9 cellular contexts compared by ENCODE assay signal in genomic region chr12:104720346-104721064, GRCh38.
DNase-seq lines count a peak whose midpoint lies in the region; ATAC-seq, FAIRE-seq and TF ChIP-seq lines count a peak whose summit lies in the region.
"Had no signal": no experiment of that assay in that cellular context is flagged by ENCODE, and none has a peak within 500 bp of the region (broad histone marks: within the 10 kb centered on the region; RNA-seq: fewer than 3 reads in every experiment).

No MANE protein-coding gene starts in this region.

- no peak overlapping the region; the same call in 1 of the 2 replicates for H2AFZ ChIP-seq in DND-41 (ENCODE audit: low read depth, low read length)

- H3K4me2 ChIP-seq in DND-41 (ENCODE audit: insufficient read depth, low read length) = peak overlapping the region; percentile 69

- H3K4me3 ChIP-seq in DND-41 (ENCODE audit: low read depth in 1 of 2, low read length in 2 of 2) (peak overlapping the region in 1 of 2 experiments; percentile 52; a peak in 3 of 4 replicates), kidney (ENCODE audit: low read length in 2 of 2) (peak overlapping the region; percentile 5 to 45)

- no peaks in the 10 kb centered on the region for H3K27me3 ChIP-seq in DND-41 (ENCODE audit: insufficient read depth, low read length, poor library complexity)

- peaks cover 44% of the 10 kb centered on the region for H3K36me3 ChIP-seq in DND-41 (ENCODE audit: insufficient read depth, low read length)
- no peaks in the 10 kb centered on the region for H3K36me3 ChIP-seq in kidney (ENCODE audit: control insufficient read depth in 1 of 2, insufficient read depth in 2 of 2, low read length in 2 of 2)

- TF ChIP-seq CTCF in DND-41 (IDR thresholded peaks at IDR 0.05; ENCODE audit: borderline replicate concordance, extremely low read depth, low read length, poor library complexity, severe bottlenecking) (no peak), kidney (IDR thresholded peaks at IDR 0.05; ENCODE audit: borderline replicate concordance, extremely low read depth, insufficient read depth) (no peak)

- intact Hi-C loops in kidney (cut with DNase I) = no loop called here

- peak overlapping the region; percentile 59 for H3K9ac ChIP-seq in DND-41 (ENCODE audit: low read depth, low read length)
- peak overlapping the region in 1 of 2 donors; percentile 33 for H3K9ac ChIP-seq in kidney (ENCODE audit: low read length in 2 of 2)

- H3K9me3 ChIP-seq in DND-41 (ENCODE audit: insufficient read depth, low read length, severe bottlenecking) (no peaks in the 10 kb centered on the region), kidney (ENCODE audit: control insufficient read depth in 1 of 2, low read length in 2 of 2) (no peaks in the 10 kb centered on the region)

- peaks cover 92% of the 10 kb centered on the region for H3K79me2 ChIP-seq in DND-41 (ENCODE audit: insufficient read depth, low read length)

- DNase-seq in DND-41 = peak; percentile 84
- DNase-seq in MV-4-11 (lab: John Stamatoyannopoulos, UW) = peak; percentile 65
- peak; percentile 66 for DNase-seq in activated naive CD4-positive, alpha-beta T cell treated with Interleukin-2 at 50 U/mL for 16 hours
- DNase-seq in kidney = no peak
- DNase-seq in stimulated activated CD8-positive, alpha-beta memory T cell treated with anti-CD3 and anti-CD28 coated beads, Interleukin-15, amount 100 ng/mL, for 1 hour (ENCODE audit: low read depth) = peak; percentile 25
- no peak for DNase-seq in DMS 273 treated with DMSO at 0.1 percent for 48 hours (lab: John Stamatoyannopoulos, UW)
- no peak for DNase-seq in NCI-H526 (lab: John Stamatoyannopoulos, UW)
- no peak for DNase-seq in NCI-H146 treated with DMSO at 0.1 percent for 48 hours (lab: John Stamatoyannopoulos, UW; ENCODE audit: unreplicated experiment)

- peak overlapping the region; percentile 84 for H3K27ac ChIP-seq in DND-41 (ENCODE audit: low read length)
- H3K27ac ChIP-seq in kidney (ENCODE audit: low read depth in 2 of 2, low read length in 2 of 2) = peak overlapping the region in 1 of 2 donors; percentile 49

- H3K4me1 ChIP-seq in DND-41 (ENCODE audit: insufficient read depth, low read length) = peaks cover 57% of the 10 kb centered on the region
- peaks cover 0 to 3% of the 10 kb centered on the region in 2 donors for H3K4me1 ChIP-seq in kidney (ENCODE audit: control insufficient read depth in 1 of 2, insufficient read depth in 1 of 2, low read depth in 1 of 2, low read length in 2 of 2)

- FAIRE-seq in kidney (lab: Jason Lieb, UNC) = no peak
- FAIRE-seq: endometrium had no signal

- H4K20me1 ChIP-seq in DND-41 (ENCODE audit: insufficient read depth, low read length) = peaks cover 93% of the 10 kb centered on the region

- ATAC-seq in DND-41 (ENCODE audit: insufficient read depth, low read depth) = peak; percentile 83

Comparison
In these comparisons a context has a peak if more than half of its experiments do, and no peak if none do; other contexts are left out.
1. DNase-seq: peak in DND-41 (single experiment), MV-4-11 (single experiment), activated naive CD4-positive, alpha-beta T cell treated with Interleukin-2 at 50 U/mL for 16 hours (single experiment) and stimulated activated CD8-positive, alpha-beta memory T cell treated with anti-CD3 and anti-CD28 coated beads, Interleukin-15, amount 100 ng/mL, for 1 hour (single experiment); none in kidney (single experiment), DMS 273 treated with DMSO at 0.1 percent for 48 hours (single experiment), NCI-H526 (0 of 2) and NCI-H146 treated with DMSO at 0.1 percent for 48 hours (single experiment).